1 cellular context compared by ENCODE assay signal in the genomic region with DNA sequence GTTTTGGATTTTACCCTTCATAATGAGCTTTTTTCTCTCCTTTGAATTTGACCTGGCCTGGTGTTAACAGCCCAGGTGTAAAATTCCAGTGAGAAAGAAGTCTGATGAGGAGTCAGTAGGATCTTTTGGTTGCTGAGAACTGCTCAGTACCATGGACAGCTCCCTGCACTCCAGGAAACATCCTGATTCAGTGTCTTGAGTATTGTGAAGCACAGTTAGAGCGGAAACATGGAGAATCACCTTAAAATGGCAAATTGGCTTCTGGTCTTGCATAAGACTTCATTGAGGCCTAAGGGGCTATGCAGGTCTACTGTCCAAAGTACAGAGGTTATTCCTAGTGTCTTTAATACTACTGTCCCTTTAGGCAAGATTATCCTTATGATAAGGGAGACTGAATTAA.
A peak's percentile ranks its signal among the peaks of the same experiment; 100 is the strongest.
TF ChIP-seq lines count a peak whose summit lies in the region.

No MANE protein-coding gene starts in this region.

TF ChIP-seq in GM23338, 12 proteins besides CTCF, POLR2A, EP300 and RAD21:
- TF ChIP-seq, protein P1, sequence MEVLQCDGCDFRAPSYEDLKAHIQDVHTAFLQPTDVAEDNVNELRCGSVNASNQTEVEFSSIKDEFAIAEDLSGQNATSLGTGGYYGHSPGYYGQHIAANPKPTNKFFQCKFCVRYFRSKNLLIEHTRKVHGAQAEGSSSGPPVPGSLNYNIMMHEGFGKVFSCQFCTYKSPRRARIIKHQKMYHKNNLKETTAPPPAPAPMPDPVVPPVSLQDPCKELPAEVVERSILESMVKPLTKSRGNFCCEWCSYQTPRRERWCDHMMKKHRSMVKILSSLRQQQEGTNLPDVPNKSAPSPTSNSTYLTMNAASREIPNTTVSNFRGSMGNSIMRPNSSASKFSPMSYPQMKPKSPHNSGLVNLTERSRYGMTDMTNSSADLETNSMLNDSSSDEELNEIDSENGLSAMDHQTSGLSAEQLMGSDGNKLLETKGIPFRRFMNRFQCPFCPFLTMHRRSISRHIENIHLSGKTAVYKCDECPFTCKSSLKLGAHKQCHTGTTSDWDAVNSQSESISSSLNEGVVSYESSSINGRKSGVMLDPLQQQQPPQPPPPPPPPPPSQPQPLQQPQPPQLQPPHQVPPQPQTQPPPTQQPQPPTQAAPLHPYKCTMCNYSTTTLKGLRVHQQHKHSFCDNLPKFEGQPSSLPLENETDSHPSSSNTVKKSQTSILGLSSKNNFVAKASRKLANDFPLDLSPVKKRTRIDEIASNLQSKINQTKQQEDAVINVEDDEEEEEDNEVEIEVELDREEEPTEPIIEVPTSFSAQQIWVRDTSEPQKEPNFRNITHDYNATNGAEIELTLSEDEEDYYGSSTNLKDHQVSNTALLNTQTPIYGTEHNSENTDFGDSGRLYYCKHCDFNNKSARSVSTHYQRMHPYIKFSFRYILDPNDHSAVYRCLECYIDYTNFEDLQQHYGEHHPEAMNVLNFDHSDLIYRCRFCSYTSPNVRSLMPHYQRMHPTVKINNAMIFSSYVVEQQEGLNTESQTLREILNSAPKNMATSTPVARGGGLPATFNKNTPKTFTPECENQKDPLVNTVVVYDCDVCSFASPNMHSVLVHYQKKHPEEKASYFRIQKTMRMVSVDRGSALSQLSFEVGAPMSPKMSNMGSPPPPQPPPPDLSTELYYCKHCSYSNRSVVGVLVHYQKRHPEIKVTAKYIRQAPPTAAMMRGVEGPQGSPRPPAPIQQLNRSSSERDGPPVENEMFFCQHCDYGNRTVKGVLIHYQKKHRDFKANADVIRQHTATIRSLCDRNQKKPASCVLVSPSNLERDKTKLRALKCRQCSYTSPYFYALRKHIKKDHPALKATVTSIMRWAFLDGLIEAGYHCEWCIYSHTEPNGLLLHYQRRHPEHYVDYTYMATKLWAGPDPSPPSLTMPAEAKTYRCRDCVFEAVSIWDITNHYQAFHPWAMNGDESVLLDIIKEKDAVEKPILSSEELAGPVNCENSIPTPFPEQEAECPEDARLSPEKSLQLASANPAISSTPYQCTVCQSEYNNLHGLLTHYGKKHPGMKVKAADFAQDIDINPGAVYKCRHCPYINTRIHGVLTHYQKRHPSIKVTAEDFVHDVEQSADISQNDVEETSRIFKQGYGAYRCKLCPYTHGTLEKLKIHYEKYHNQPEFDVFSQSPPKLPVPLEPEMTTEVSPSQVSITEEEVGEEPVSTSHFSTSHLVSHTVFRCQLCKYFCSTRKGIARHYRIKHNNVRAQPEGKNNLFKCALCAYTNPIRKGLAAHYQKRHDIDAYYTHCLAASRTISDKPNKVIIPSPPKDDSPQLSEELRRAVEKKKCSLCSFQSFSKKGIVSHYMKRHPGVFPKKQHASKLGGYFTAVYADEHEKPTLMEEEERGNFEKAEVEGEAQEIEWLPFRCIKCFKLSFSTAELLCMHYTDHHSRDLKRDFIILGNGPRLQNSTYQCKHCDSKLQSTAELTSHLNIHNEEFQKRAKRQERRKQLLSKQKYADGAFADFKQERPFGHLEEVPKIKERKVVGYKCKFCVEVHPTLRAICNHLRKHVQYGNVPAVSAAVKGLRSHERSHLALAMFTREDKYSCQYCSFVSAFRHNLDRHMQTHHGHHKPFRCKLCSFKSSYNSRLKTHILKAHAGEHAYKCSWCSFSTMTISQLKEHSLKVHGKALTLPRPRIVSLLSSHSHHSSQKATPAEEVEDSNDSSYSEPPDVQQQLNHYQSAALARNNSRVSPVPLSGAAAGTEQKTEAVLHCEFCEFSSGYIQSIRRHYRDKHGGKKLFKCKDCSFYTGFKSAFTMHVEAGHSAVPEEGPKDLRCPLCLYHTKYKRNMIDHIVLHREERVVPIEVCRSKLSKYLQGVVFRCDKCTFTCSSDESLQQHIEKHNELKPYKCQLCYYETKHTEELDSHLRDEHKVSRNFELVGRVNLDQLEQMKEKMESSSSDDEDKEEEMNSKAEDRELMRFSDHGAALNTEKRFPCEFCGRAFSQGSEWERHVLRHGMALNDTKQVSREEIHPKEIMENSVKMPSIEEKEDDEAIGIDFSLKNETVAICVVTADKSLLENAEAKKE (CRISPR knock-in tag; IDR thresholded peaks at IDR 0.05): peak; percentile 84; the same call in 1 of the 2 replicates
- TF ChIP-seq CREB1 (CRISPR knock-in tag; IDR thresholded peaks at IDR 0.05; ENCODE audit: low read depth) (peak; percentile 61; the same call in 1 of the 2 replicates), NANOG (IDR thresholded peaks at IDR 0.05; ENCODE audit: borderline replicate concordance) (peak; percentile 69; the same call in 1 of the 2 replicates)
- TF ChIP-seq, protein P2, sequence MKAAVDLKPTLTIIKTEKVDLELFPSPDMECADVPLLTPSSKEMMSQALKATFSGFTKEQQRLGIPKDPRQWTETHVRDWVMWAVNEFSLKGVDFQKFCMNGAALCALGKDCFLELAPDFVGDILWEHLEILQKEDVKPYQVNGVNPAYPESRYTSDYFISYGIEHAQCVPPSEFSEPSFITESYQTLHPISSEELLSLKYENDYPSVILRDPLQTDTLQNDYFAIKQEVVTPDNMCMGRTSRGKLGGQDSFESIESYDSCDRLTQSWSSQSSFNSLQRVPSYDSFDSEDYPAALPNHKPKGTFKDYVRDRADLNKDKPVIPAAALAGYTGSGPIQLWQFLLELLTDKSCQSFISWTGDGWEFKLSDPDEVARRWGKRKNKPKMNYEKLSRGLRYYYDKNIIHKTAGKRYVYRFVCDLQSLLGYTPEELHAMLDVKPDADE (IDR thresholded peaks at IDR 0.05): peak; percentile 69; the same call in 1 of the 2 replicates
- TF ChIP-seq, protein P3, sequence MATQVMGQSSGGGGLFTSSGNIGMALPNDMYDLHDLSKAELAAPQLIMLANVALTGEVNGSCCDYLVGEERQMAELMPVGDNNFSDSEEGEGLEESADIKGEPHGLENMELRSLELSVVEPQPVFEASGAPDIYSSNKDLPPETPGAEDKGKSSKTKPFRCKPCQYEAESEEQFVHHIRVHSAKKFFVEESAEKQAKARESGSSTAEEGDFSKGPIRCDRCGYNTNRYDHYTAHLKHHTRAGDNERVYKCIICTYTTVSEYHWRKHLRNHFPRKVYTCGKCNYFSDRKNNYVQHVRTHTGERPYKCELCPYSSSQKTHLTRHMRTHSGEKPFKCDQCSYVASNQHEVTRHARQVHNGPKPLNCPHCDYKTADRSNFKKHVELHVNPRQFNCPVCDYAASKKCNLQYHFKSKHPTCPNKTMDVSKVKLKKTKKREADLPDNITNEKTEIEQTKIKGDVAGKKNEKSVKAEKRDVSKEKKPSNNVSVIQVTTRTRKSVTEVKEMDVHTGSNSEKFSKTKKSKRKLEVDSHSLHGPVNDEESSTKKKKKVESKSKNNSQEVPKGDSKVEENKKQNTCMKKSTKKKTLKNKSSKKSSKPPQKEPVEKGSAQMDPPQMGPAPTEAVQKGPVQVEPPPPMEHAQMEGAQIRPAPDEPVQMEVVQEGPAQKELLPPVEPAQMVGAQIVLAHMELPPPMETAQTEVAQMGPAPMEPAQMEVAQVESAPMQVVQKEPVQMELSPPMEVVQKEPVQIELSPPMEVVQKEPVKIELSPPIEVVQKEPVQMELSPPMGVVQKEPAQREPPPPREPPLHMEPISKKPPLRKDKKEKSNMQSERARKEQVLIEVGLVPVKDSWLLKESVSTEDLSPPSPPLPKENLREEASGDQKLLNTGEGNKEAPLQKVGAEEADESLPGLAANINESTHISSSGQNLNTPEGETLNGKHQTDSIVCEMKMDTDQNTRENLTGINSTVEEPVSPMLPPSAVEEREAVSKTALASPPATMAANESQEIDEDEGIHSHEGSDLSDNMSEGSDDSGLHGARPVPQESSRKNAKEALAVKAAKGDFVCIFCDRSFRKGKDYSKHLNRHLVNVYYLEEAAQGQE (IDR thresholded peaks at IDR 0.05; ENCODE audit: unreplicated experiment): peak; percentile 79
